8 cellular contexts compared by ENCODE assay signal in the genomic region with DNA sequence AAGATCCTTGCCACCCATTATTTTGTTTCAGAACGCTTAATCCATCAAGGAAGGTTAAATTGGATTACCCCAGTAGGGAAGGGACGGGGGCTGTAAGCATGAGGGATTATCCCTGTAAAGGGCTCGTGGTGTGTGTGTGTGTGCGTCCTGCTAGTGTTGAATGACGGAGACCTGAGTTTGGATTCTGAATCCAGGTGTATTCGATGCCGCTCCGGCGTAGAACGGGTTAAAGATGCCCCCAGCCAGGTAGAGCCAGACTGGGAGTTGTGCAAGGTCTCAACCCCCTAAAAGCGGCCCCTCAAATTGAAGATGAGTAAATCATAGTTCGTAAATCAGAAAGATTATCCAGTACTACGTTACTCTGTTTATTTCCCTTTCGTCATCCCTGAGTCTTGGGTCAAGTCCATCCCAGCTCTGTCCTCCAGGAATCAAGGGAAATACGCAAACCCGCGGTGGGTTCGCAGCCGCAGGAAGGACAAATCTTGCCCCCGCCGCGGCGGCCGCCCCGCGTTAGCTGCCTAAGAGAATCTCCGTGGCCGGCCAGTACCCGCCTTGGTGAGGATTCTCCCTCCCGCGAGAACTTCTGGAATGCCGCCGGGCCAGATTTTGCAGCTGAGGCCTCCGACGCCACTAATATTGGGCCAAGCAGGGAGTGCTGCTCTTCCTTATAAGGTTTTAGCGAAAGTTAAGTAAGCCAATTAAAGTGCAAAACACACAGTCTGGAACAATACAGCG. TPM values are rescaled to one million over a fixed set of nuclear protein-coding genes. Genes with fewer than 3 reads are reported as not detected.
DNase-seq lines count a peak whose midpoint lies in the region; ATAC-seq and TF ChIP-seq lines count a peak whose summit lies in the region.

No MANE protein-coding gene starts in this region.

- H3K4me3 Mint-ChIP-seq in activated CD4-positive, alpha-beta T cell treated with anti-CD3 and anti-CD28 coated beads for 36 hours = peak overlapping the region; percentile 99

- H3K4me3 ChIP-seq in MG63 (peak overlapping the region; percentile 78), fibroblast of mammary gland (ENCODE audit: control insufficient read depth, low read depth, low read length) (peak overlapping the region; percentile 81), vagina (peak overlapping the region; percentile 69 to 86)

- H3K9me3 Mint-ChIP-seq in activated CD4-positive, alpha-beta T cell treated with anti-CD3 and anti-CD28 coated beads for 36 hours (ENCODE audit: low read depth) = no peaks in the 10 kb centered on the region

- TF ChIP-seq CTCF in fibroblast of mammary gland (conservative IDR thresholded peaks at IDR 0.05; ENCODE audit: control insufficient read depth, insufficient read depth, low read depth, low read length) (no peak), vagina (IDR thresholded peaks at IDR 0.05) (no peak)

- H3K36me3 Mint-ChIP-seq in activated CD4-positive, alpha-beta T cell treated with anti-CD3 and anti-CD28 coated beads for 36 hours (ENCODE audit: low read depth) = peaks cover 32% of the 10 kb centered on the region

- peak overlapping the region; percentile 87 for H3K27ac Mint-ChIP-seq in activated CD4-positive, alpha-beta T cell treated with anti-CD3 and anti-CD28 coated beads for 36 hours

- peak; percentile 11 for ATAC-seq in activated CD4-positive, alpha-beta T cell treated with anti-CD3 and anti-CD28 coated beads for 36 hours

- H3K4me1 ChIP-seq in vagina = peaks cover 43% of the 10 kb centered on the region

- H3K36me3 ChIP-seq in MG63 (peaks cover 40% of the 10 kb centered on the region), vagina (no peaks in the 10 kb centered on the region)

- CTCF ChIA-PET in activated CD4-positive, alpha-beta T cell treated with anti-CD3 and anti-CD28 coated beads for 36 hours (lab: Charles Lee) = interaction anchor here (0.5 to 2.2 kb wide), 4 partner anchors 11 to 483 kb away, joined by 3 to 11 read pairs (median 4); no protein-coding TSS in a partner anchor

- intact Hi-C loops in activated CD4-positive, alpha-beta T cell treated with anti-CD3 and anti-CD28 coated beads for 36 hours (cut with DNase I, micrococcal nuclease) = loop anchor here (2.0 to 5.0 kb wide), 3 partner anchors 41 to 470 kb away; a partner anchor contains a TSS
- intact Hi-C loops in vagina (cut with DNase I) = loop anchor here (10.0 kb wide), 1 partner anchor 467 kb away; a partner anchor contains a TSS

- H3K4me1 Mint-ChIP-seq in activated CD4-positive, alpha-beta T cell treated with anti-CD3 and anti-CD28 coated beads for 36 hours = peaks cover 36% of the 10 kb centered on the region

- H3K9me3 ChIP-seq in MG63 = no peaks in the 10 kb centered on the region
- H3K9me3 ChIP-seq in vagina = no peaks in the 10 kb centered on the region

- H3K27me3 Mint-ChIP-seq in activated CD4-positive, alpha-beta T cell treated with anti-CD3 and anti-CD28 coated beads for 36 hours = peaks cover 11% of the 10 kb centered on the region

- POLR2A ChIA-PET in activated CD4-positive, alpha-beta T cell treated with anti-CD3 and anti-CD28 coated beads for 36 hours (lab: Charles Lee) = interaction anchor here (1.0 kb wide), 1 partner anchor 278 kb away, joined by 3 read pairs; no protein-coding TSS in a partner anchor

- DNase-seq in activated CD4-positive, alpha-beta T cell treated with anti-CD3 and anti-CD28 coated beads for 36 hours = peak; percentile 45
- DNase-seq in activated CD4-positive, alpha-beta T cell treated with anti-CD3 and anti-CD28 coated beads for 1 hour = no peak
- peak; percentile 86 for DNase-seq in HCEC 1CT
- peak; percentile 100 for DNase-seq in MG63
- DNase-seq in activated CD4-positive, alpha-beta T cell treated with anti-CD3 and anti-CD28 coated beads, Interleukin-2, amount 50 U/mL, for 1 hour = peak; percentile 13
- DNase-seq in fibroblast of mammary gland (ENCODE audit: low read depth) = peak; percentile 82
- DNase-seq in myocyte (ENCODE audit: low read depth) = peak; percentile 90
- DNase-seq in vagina (ENCODE audit: extremely low spot score in 2 of 2) = no peak

- H3K27me3 ChIP-seq in MG63 (no peaks in the 10 kb centered on the region), vagina (no peaks in the 10 kb centered on the region)

- H3K27ac ChIP-seq in vagina = peak overlapping the region; percentile 85

- no peak for TF ChIP-seq POLR2A in vagina (IDR thresholded peaks at IDR 0.05)

RNA-seq across cellular contexts. Expression of a gene that starts 0.6 kb away (rescaled TPM):
- 10 to 100 TPM; 59.6 to 77.0 TPM for total RNA-seq in activated CD4-positive, alpha-beta T cell treated with anti-CD3 and anti-CD28 coated beads for 36 hours
- 37.1 and 133 TPM in 2 replicates for total RNA-seq in MG63 (2014; rRNA removed; shearing (Covaris generic); ENCODE audit: low replicate concordance)
- total RNA-seq in myocyte (31.0 and 40.8 TPM in 2 replicates), vagina (19.9 TPM)
- 16.3 TPM for polyA plus RNA-seq in myocyte (2012)

Comparison
In these comparisons a context has a peak if more than half of its experiments do, and no peak if none do; other contexts are left out.
1. DNase-seq: peak in activated CD4-positive, alpha-beta T cell treated with anti-CD3 and anti-CD28 coated beads for 36 hours (single experiment), HCEC 1CT (single experiment), MG63 (single experiment), activated CD4-positive, alpha-beta T cell treated with anti-CD3 and anti-CD28 coated beads, Interleukin-2, amount 50 U/mL, for 1 hour (single experiment), fibroblast of mammary gland (single experiment) and myocyte (single experiment); none in activated CD4-positive, alpha-beta T cell treated with anti-CD3 and anti-CD28 coated beads for 1 hour (single experiment) and vagina (0 of 2).
2. Peak in every context shown above with its lines, with median percentiles within 50 percentile points of each other: H3K4me3 ChIP-seq.